13 cellular contexts compared by ENCODE assay signal in genomic region chr17:12927541-12928425, GRCh38.
DNase-seq lines count a peak whose midpoint lies in the region; ATAC-seq and TF ChIP-seq lines count a peak whose summit lies in the region.
"Had no signal": no experiment of that assay in that cellular context is flagged by ENCODE, and none has a peak within 500 bp of the region (broad histone marks: within the 10 kb centered on the region; RNA-seq: fewer than 3 reads in every experiment).

No MANE protein-coding gene starts in this region.

- TF ChIP-seq POLR2A in ovary (IDR thresholded peaks at IDR 0.05): no peak

- ATAC-seq in HG02759 (IDR thresholded peaks at IDR 0.05; ENCODE audit: unreplicated experiment): no peak
- ATAC-seq: GM12878 had no signal

- 3 to 7% (median 3%) methylated on average over 5 of the region's 5 CpGs for WGBS in ovary, 3 donors

- H3K9ac ChIP-seq in BLaER1 treated with 17β-estradiol and CSF1 and Interleukin-3, amounts not matched to agents 10 nM and 100 nM: peak overlapping the region in 2 of 11 experiments; percentile 21 to 24; a peak in 2 of 22 replicates

- DNase-seq in NCI-H69 (lab: John Stamatoyannopoulos, UW): peak; percentile 10
- peak; percentile 63 for DNase-seq in fibroblast of pulmonary artery (ENCODE audit: low read depth)
- DNase-seq in ovary: peak in 4 of 5 donors; percentile 13 to 44 (median 21)
- no peak for DNase-seq in GOT3 (lab: John Stamatoyannopoulos, UW)
- no peak for DNase-seq in medulla oblongata (ENCODE audit: extremely low spot score)
- DNase-seq in NCI-H1092 (lab: John Stamatoyannopoulos, UW): no peak
- DNase-seq: activated B cell treated with CpG ODN at 0.5 μM for 24 hours, BE2C, mammary epithelial cell, testis had no signal

- no peaks in the 10 kb centered on the region for H3K9me3 ChIP-seq in BLaER1 treated with 17β-estradiol and CSF1 and Interleukin-3, amounts not matched to agents 10 nM and 100 nM (replicated peaks in 1 of 11)
- no peaks in the 10 kb centered on the region for H3K9me3 ChIP-seq in ovary
- H3K9me3 ChIP-seq: BE2C, testis had no signal

- intact Hi-C loops in ovary (cut with DNase I): no loop called here

- no peaks in the 10 kb centered on the region for H3K36me3 ChIP-seq in BLaER1 treated with 17β-estradiol and CSF1 and Interleukin-3, amounts not matched to agents 10 nM and 100 nM
- no peaks in the 10 kb centered on the region for H3K36me3 ChIP-seq in ovary
- H3K36me3 ChIP-seq: BE2C had no signal

- peak overlapping the region in 4 of 11 experiments; percentile 14 to 50 (median 32); a peak in 6 of 22 replicates for H3K27ac ChIP-seq in BLaER1 treated with 17β-estradiol and CSF1 and Interleukin-3, amounts not matched to agents 10 nM and 100 nM
- no peak overlapping the region for H3K27ac ChIP-seq in ovary

- TF ChIP-seq CTCF in fibroblast of pulmonary artery (IDR thresholded peaks at IDR 0.05; ENCODE audit: low read length, missing control alignments): no peak
- no peak for TF ChIP-seq CTCF in ovary (IDR thresholded peaks at IDR 0.05)

- peak overlapping the region in 9 of 11 experiments; percentile 32 to 75 (median 59); a peak in 18 of 22 replicates for H3K4me2 ChIP-seq in BLaER1 treated with 17β-estradiol and CSF1 and Interleukin-3, amounts not matched to agents 10 nM and 100 nM

- no peaks in the 10 kb centered on the region for H4K20me1 ChIP-seq in BLaER1 treated with 17β-estradiol and CSF1 and Interleukin-3, amounts not matched to agents 10 nM and 100 nM

- H3K4me3 ChIP-seq in BLaER1 treated with 17β-estradiol and CSF1 and Interleukin-3, amounts not matched to agents 10 nM and 100 nM: no peak overlapping the region
- H3K4me3 ChIP-seq in fibroblast of pulmonary artery (replicated peaks; ENCODE audit: low read depth, low read length): no peak overlapping the region
- H3K4me3 ChIP-seq in ovary: no peak overlapping the region
- H3K4me3 ChIP-seq: GM12878, testis had no signal

- peaks cover 0 to 30% (median 22%) of the 10 kb centered on the region in 10 experiments; a peak in 16 of 20 replicates for H3K4me1 ChIP-seq in BLaER1 treated with 17β-estradiol and CSF1 and Interleukin-3, amounts not matched to agents 10 nM and 100 nM
- no peaks in the 10 kb centered on the region for H3K4me1 ChIP-seq in ovary (ENCODE audit: insufficient read depth)
- H3K4me1 ChIP-seq: BE2C, testis had no signal

- no peaks in the 10 kb centered on the region for H3K27me3 ChIP-seq in BLaER1 treated with 17β-estradiol and CSF1 and Interleukin-3, amounts not matched to agents 10 nM and 100 nM
- no peaks in the 10 kb centered on the region for H3K27me3 ChIP-seq in ovary
- H3K27me3 ChIP-seq: BE2C, testis had no signal

- TF ChIP-seq EP300 in ovary (IDR thresholded peaks at IDR 0.05): no peak

Comparison
In these comparisons a context has a peak if more than half of its experiments do, and no peak if none do; other contexts are left out.
1. DNase-seq: peak in NCI-H69 (single experiment), fibroblast of pulmonary artery (single experiment) and ovary (4 of 5); none in GOT3 (single experiment), medulla oblongata (single experiment) and NCI-H1092 (single experiment).